Comparison of ENCODE assay signal across 27 cellular contexts in the genomic region with DNA sequence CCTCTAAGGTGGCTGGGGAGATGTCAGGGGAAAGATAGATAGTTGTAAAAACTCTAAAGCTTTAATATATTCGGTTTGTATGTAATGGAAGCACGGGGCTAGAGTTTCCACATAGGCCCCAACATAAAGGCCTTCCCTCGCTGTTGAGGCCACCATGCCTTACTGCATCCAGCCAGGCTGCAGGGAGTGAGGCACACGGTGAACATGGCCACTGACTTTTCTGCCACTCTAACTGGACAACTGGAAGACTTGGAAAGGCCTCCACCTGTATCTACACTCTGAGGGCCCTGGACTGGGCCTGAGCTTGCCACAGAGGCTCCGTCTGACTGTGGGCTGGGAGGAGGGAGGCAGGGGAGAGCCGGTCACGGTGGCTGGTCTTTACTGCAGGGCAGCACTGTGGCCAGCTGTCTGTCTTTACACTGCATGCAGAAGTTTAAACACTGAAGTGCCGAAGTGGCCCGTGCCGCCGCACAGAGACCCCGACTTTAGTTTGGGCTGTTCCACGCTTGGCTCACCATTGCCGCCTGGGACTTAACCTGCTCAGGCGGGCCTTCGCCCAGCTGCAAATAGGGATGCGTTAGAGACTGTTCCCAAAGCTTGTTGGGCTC.
DNase-seq lines count a peak whose midpoint lies in the region; ATAC-seq and TF ChIP-seq lines count a peak whose summit lies in the region.
"Had no signal": no experiment of that assay in that cellular context is flagged by ENCODE, and none has a peak within 500 bp of the region (broad histone marks: within the 10 kb centered on the region; RNA-seq: fewer than 3 reads in every experiment).

No MANE protein-coding gene starts in this region.

- H3K4me2 ChIP-seq in parathyroid adenoma (ENCODE audit: low read length), result no peak overlapping the region

- H3K36me3 Mint-ChIP-seq in activated CD4-positive, alpha-beta T cell treated with anti-CD3 and anti-CD28 coated beads for 36 hours (ENCODE audit: low read depth), result peaks cover 45% of the 10 kb centered on the region

- POLR2A ChIA-PET in activated CD4-positive, alpha-beta T cell treated with anti-CD3 and anti-CD28 coated beads for 36 hours (lab: Charles Lee), result no interaction called here

- H3K4me1 Mint-ChIP-seq in activated CD4-positive, alpha-beta T cell treated with anti-CD3 and anti-CD28 coated beads for 36 hours, result peaks cover 8% of the 10 kb centered on the region
- peaks cover 35% of the 10 kb centered on the region for H3K4me1 Mint-ChIP-seq in stimulated activated naive CD8-positive, alpha-beta T cell treated with anti-CD3 and anti-CD28 coated beads, Interleukin-15, amount 100 ng/mL, for 72 hours

- no peak for DNase-seq in activated CD4-positive, alpha-beta T cell treated with anti-CD3 and anti-CD28 coated beads for 36 hours
- DNase-seq in activated CD4-positive, alpha-beta T cell treated with anti-CD3 and anti-CD28 coated beads, Interleukin-2, amount 50 U/mL, for 1 hour, result no peak
- no peak for DNase-seq in stimulated activated naive CD8-positive, alpha-beta T cell treated with anti-CD3 and anti-CD28 coated beads, Interleukin-15, amount 100 ng/mL, for 72 hours
- no peak for DNase-seq in stimulated activated naive CD8-positive, alpha-beta T cell treated with anti-CD3 and anti-CD28 coated beads, Interleukin-15, Interleukin-2, amounts not matched to agents 100 U/mL and 50 U/mL, for 24 hours
- DNase-seq in vagina (ENCODE audit: extremely low spot score in 2 of 2), result peak; percentile 19 to 75
- DNase-seq in left cardiac atrium, result no peak
- no peak for DNase-seq in SHP77 treated with DMSO at 0.1 percent for 48 hours (lab: John Stamatoyannopoulos, UW)
- DNase-seq: activated gamma-delta T cell; AML-193; aorta; foreskin keratinocyte; HFFc6; hippocampal formation; mammary epithelial cell; NCI-H1417 treated with DMSO at 0.1 percent for 48 hours; NCI-H2107; NCI-H510A; NK-92 treated with Interleukin-12 subunit alpha and Interleukin-12 subunit beta, amount 100 ng/mL, for 24 hours; stimulated activated CD4-positive, alpha-beta T cell treated with anti-CD3 and anti-CD28 coated beads, Interleukin-1b, Interleukin-23, amount 100 ng/mL, for 48 hours; T-helper 2 cell; upper lobe of right lung had no signal

- H3K4me3 ChIP-seq in parathyroid adenoma (ENCODE audit: low read depth, low read length) (no peak overlapping the region), vagina (no peak overlapping the region)
- H3K4me3 ChIP-seq: ovary, Peyer's patch, upper lobe of right lung had no signal

- H3K27ac ChIP-seq in parathyroid adenoma (peak overlapping the region; percentile 99), vagina (peak overlapping the region; percentile 47)
- H3K27ac ChIP-seq: 22Rv1, foreskin keratinocyte, Peyer's patch, upper lobe of right lung, VCaP had no signal

- TF ChIP-seq CTCF in parathyroid adenoma (IDR thresholded peaks at IDR 0.05) (no peak), vagina (IDR thresholded peaks at IDR 0.05) (no peak)

- H3K27ac Mint-ChIP-seq in activated CD4-positive, alpha-beta T cell treated with anti-CD3 and anti-CD28 coated beads for 36 hours, result peak overlapping the region; percentile 25
- peak overlapping the region in 1 of 2 donors; percentile 82 for H3K27ac Mint-ChIP-seq in stimulated activated naive CD8-positive, alpha-beta T cell treated with anti-CD3 and anti-CD28 coated beads, Interleukin-15, amount 100 ng/mL, for 72 hours
- H3K27ac Mint-ChIP-seq: HFFc6 had no signal

- no peak for TF ChIP-seq POLR2A in vagina (IDR thresholded peaks at IDR 0.05)

- H2AFZ ChIP-seq in parathyroid adenoma, result no peak overlapping the region

- H3K9ac ChIP-seq in parathyroid adenoma, result no peak overlapping the region

- intact Hi-C loops in activated CD4-positive, alpha-beta T cell treated with anti-CD3 and anti-CD28 coated beads for 36 hours (cut with DNase I, micrococcal nuclease), result no loop called here
- intact Hi-C loops in vagina (cut with DNase I), result loop anchor here (10.0 kb wide), 1 partner anchor 59 kb away; no protein-coding TSS in a partner anchor
- intact Hi-C loops in left cardiac atrium (cut with DNase I), result no loop called here

- CTCF ChIA-PET in activated CD4-positive, alpha-beta T cell treated with anti-CD3 and anti-CD28 coated beads for 36 hours (lab: Charles Lee), result interaction anchor here (0.6 to 2.5 kb wide), 5 partner anchors 10 to 332 kb away, joined by 3 to 8 read pairs (median 3); no protein-coding TSS in a partner anchor

- H3K27me3 ChIP-seq in parathyroid adenoma (ENCODE audit: control insufficient read depth, insufficient read depth, low read length) (no peaks in the 10 kb centered on the region), vagina (no peaks in the 10 kb centered on the region)
- H3K27me3 ChIP-seq: foreskin keratinocyte, ovary, Peyer's patch, upper lobe of right lung had no signal

- H3K4me3 Mint-ChIP-seq in activated CD4-positive, alpha-beta T cell treated with anti-CD3 and anti-CD28 coated beads for 36 hours, result no peak overlapping the region
- H3K4me3 Mint-ChIP-seq in stimulated activated naive CD8-positive, alpha-beta T cell treated with anti-CD3 and anti-CD28 coated beads, Interleukin-15, amount 100 ng/mL, for 72 hours, result no peak overlapping the region
- H3K4me3 Mint-ChIP-seq: central memory CD8-positive, alpha-beta T cell; HFFc6 had no signal

- ATAC-seq in activated CD4-positive, alpha-beta T cell treated with anti-CD3 and anti-CD28 coated beads for 36 hours, result no peak
- ATAC-seq in stimulated activated naive CD8-positive, alpha-beta T cell treated with anti-CD3 and anti-CD28 coated beads, Interleukin-15, amount 100 ng/mL, for 72 hours, result peak; percentile 21
- ATAC-seq in stimulated activated naive CD8-positive, alpha-beta T cell treated with anti-CD3 and anti-CD28 coated beads, Interleukin-15, Interleukin-2, amounts not matched to agents 100 U/mL and 50 U/mL, for 24 hours, result no peak
- ATAC-seq in left cardiac atrium, result no peak
- ATAC-seq: foreskin keratinocyte, upper lobe of right lung had no signal

- no peaks in the 10 kb centered on the region for H3K27me3 Mint-ChIP-seq in activated CD4-positive, alpha-beta T cell treated with anti-CD3 and anti-CD28 coated beads for 36 hours
- no peaks in the 10 kb centered on the region for H3K27me3 Mint-ChIP-seq in stimulated activated naive CD8-positive, alpha-beta T cell treated with anti-CD3 and anti-CD28 coated beads, Interleukin-15, amount 100 ng/mL, for 72 hours
- H3K27me3 Mint-ChIP-seq: central memory CD8-positive, alpha-beta T cell had no signal

- H3K9me3 Mint-ChIP-seq in activated CD4-positive, alpha-beta T cell treated with anti-CD3 and anti-CD28 coated beads for 36 hours (ENCODE audit: low read depth), result no peaks in the 10 kb centered on the region
- no peaks in the 10 kb centered on the region for H3K9me3 Mint-ChIP-seq in stimulated activated naive CD8-positive, alpha-beta T cell treated with anti-CD3 and anti-CD28 coated beads, Interleukin-15, amount 100 ng/mL, for 72 hours
- H3K9me3 Mint-ChIP-seq: central memory CD8-positive, alpha-beta T cell; HFFc6 had no signal

- H3K4me1 ChIP-seq in parathyroid adenoma (peaks cover 99% of the 10 kb centered on the region), vagina (peaks cover 17% of the 10 kb centered on the region)
- H3K4me1 ChIP-seq: foreskin keratinocyte had no signal

- H3K79me2 ChIP-seq in parathyroid adenoma, result peaks cover 32% of the 10 kb centered on the region

- H3K36me3 ChIP-seq in parathyroid adenoma (ENCODE audit: control insufficient read depth, insufficient read depth, low read length) (no peaks in the 10 kb centered on the region), vagina (peaks cover 0 to 29% of the 10 kb centered on the region in 2 donors)
- H3K36me3 ChIP-seq: ovary had no signal

- H3K9me3 ChIP-seq in parathyroid adenoma (ENCODE audit: control insufficient read depth, low read length) (no peaks in the 10 kb centered on the region), vagina (no peaks in the 10 kb centered on the region)
- H3K9me3 ChIP-seq: ovary, Peyer's patch, upper lobe of right lung had no signal

Comparison
In these comparisons a context has a peak if more than half of its experiments do, and no peak if none do; other contexts are left out.
1. DNase-seq: peak in vagina (2 of 2); none in activated CD4-positive, alpha-beta T cell treated with anti-CD3 and anti-CD28 coated beads for 36 hours (single experiment), activated CD4-positive, alpha-beta T cell treated with anti-CD3 and anti-CD28 coated beads, Interleukin-2, amount 50 U/mL, for 1 hour (single experiment), stimulated activated naive CD8-positive, alpha-beta T cell treated with anti-CD3 and anti-CD28 coated beads, Interleukin-15, amount 100 ng/mL, for 72 hours (0 of 2), stimulated activated naive CD8-positive, alpha-beta T cell treated with anti-CD3 and anti-CD28 coated beads, Interleukin-15, Interleukin-2, amounts not matched to agents 100 U/mL and 50 U/mL, for 24 hours (single experiment), left cardiac atrium (single experiment) and SHP77 treated with DMSO at 0.1 percent for 48 hours (single experiment).